Comparison of ENCODE assay signal across 9 cellular contexts in the genomic region with DNA sequence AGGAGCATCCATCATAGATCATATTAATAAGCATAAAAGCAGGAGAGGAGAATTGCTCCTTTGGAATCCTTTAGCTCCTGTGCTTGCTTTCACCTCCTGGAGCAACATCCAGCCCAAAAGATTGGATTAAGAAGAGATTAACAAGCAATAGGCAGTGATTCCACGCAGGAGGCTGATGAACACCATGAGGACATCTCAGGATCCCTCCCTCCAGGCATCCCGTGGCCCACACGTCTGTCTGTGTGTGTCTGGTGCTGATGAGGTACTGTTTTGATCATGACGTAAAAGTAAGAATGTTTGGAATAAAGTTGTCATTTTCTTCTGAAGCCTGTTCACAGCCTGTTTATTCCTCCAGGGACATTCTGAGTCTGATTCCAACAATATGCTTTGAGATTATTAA.
"Had no signal": no experiment of that assay in that cellular context is flagged by ENCODE, and none has a peak within 500 bp of the region (broad histone marks: within the 10 kb centered on the region; RNA-seq: fewer than 3 reads in every experiment).

No MANE protein-coding gene starts in this region.

- H3K4me1 ChIP-seq: HAP-1 had no signal

- H3K27ac ChIP-seq: GM23248, HL-60 had no signal

- H3K4me3 ChIP-seq: GM23248, HAP-1 had no signal

- H2AFZ ChIP-seq: GM23248 had no signal

- H3K9ac ChIP-seq: GM23248 had no signal

- ATAC-seq: HCT116, HepG2 had no signal

- FAIRE-seq: HepG2 had no signal

- H3K9me3 ChIP-seq: HAP-1 had no signal

- DNase-seq: GM23248, GOT3, H7, HFFc6, KG1 had no signal

- H3K36me3 ChIP-seq: HAP-1 had no signal
